ENCODE assay signal across 1 cellular context in genomic region chr17:78140169-78141051, GRCh38.
TF ChIP-seq lines count a peak whose summit lies in the region.

No MANE protein-coding gene starts in this region.

TF ChIP-seq in HEK293, 187 proteins besides CTCF, POLR2A, EP300 and RAD21 (continued from another document and continues in another):
- TF ChIP-seq SP2 (tag by site-specific recombination; IDR thresholded peaks at IDR 0.05) (peak; percentile 96), ZBTB7A (tag by site-specific recombination; IDR thresholded peaks at IDR 0.05; ENCODE audit: low read depth) (no peak), ZNF18 (tag by site-specific recombination; IDR thresholded peaks at IDR 0.05) (no peak), ZNF629 (tag by site-specific recombination; IDR thresholded peaks at IDR 0.05) (0 out of 2 replicates have a peak, but pooled peaks have one; percentile 11), ZNF555 (tag by site-specific recombination; conservative IDR thresholded peaks at IDR 0.05) (no peak), ZXDB (tag by site-specific recombination; IDR thresholded peaks at IDR 0.05) (no peak), RBAK (tag by site-specific recombination; IDR thresholded peaks at IDR 0.05) (no peak), ZNF791 (tag by site-specific recombination; IDR thresholded peaks at IDR 0.05) (no peak), SP3 (tag by site-specific recombination; IDR thresholded peaks at IDR 0.05) (peak; percentile 100), ZFHX2 (tag by site-specific recombination; conservative IDR thresholded peaks at IDR 0.05) (peak; percentile 62), ZFP69B (tag by site-specific recombination; IDR thresholded peaks at IDR 0.05) (peak; percentile 56; the same call in 1 of the 2 replicates), GLIS2 (tag by site-specific recombination; IDR thresholded peaks at IDR 0.05) (peak; percentile 97), PATZ1 (tag by site-specific recombination; IDR thresholded peaks at IDR 0.05) (peak; percentile 85), ZNF571 (tag by site-specific recombination; IDR thresholded peaks at IDR 0.05) (no peak), ZNF514 (tag by site-specific recombination; IDR thresholded peaks at IDR 0.05) (no peak), ZNF362 (tag by site-specific recombination; IDR thresholded peaks at IDR 0.05) (peak; percentile 79), ZNF561 (tag by site-specific recombination; IDR thresholded peaks at IDR 0.05; ENCODE audit: borderline replicate concordance) (no peak), INSM2 (tag by site-specific recombination; IDR thresholded peaks at IDR 0.05) (no peak), KLF16 (tag by site-specific recombination; IDR thresholded peaks at IDR 0.05) (peak; percentile 88), ZNF366 (tag by site-specific recombination; conservative IDR thresholded peaks at IDR 0.05) (no peak), KLF9 (tag by site-specific recombination; IDR thresholded peaks at IDR 0.05; ENCODE audit: low read depth) (peak; percentile 100), ZNF155 (tag by site-specific recombination; IDR thresholded peaks at IDR 0.05) (no peak), ZBTB8A (tag by site-specific recombination; IDR thresholded peaks at IDR 0.05) (peak; percentile 55), ZNF707 (tag by site-specific recombination; IDR thresholded peaks at IDR 0.05) (no peak), PRDM2 (tag by site-specific recombination; IDR thresholded peaks at IDR 0.05; ENCODE audit: borderline replicate concordance) (no peak), KLF1 (tag by site-specific recombination; IDR thresholded peaks at IDR 0.05) (peak; percentile 99), ZFP3 (tag by site-specific recombination; IDR thresholded peaks at IDR 0.05; ENCODE audit: low read depth) (no peak), REST (tag by site-specific recombination; IDR thresholded peaks at IDR 0.05) (no peak), SALL2 (tag by site-specific recombination; IDR thresholded peaks at IDR 0.05; ENCODE audit: borderline replicate concordance) (no peak), SCRT2 (tag by site-specific recombination; IDR thresholded peaks at IDR 0.05) (peak; percentile 23; the same call in 1 of the 2 replicates), OSR2 (tag by site-specific recombination; IDR thresholded peaks at IDR 0.05) (peak; percentile 56), GLI2 (tag by site-specific recombination; IDR thresholded peaks at IDR 0.05; ENCODE audit: borderline replicate concordance, low read depth) (no peak), ZNF560 (tag by site-specific recombination; IDR thresholded peaks at IDR 0.05; ENCODE audit: borderline replicate concordance) (no peak), ZNF513 (tag by site-specific recombination; IDR thresholded peaks at IDR 0.05) (no peak), ZNF677 (tag by site-specific recombination; IDR thresholded peaks at IDR 0.05) (no peak), ZBTB48 (tag by site-specific recombination; IDR thresholded peaks at IDR 0.05) (peak; percentile 27; the same call in 1 of the 2 replicates), ZNF2 (tag by site-specific recombination; IDR thresholded peaks at IDR 0.05) (peak; percentile 52), ZNF280C (tag by site-specific recombination; IDR thresholded peaks at IDR 0.05) (no peak), ZBTB26 (tag by site-specific recombination; optimal IDR thresholded peaks at IDR 0.05) (peak; percentile 50)
